1 cellular context compared by ENCODE assay signal in the genomic region with DNA sequence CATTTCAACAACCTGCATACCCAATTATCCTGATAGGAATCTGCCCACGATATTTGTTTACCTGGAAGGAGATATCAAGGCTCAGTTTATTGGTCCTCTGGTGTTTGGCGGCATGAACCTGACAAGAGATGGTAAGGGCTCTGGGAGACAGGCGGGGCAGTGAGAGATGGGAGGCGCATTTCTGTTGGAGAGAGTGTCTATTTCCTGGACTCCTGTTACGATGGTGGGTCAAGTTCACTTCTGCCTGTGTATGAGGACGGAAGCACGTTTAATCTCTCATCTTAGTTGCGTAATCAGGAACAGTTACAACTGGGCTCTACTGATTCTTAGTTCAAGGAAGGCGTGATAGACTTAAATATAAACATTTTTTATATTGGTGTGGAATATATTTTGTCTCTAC.
TF ChIP-seq lines count a peak whose summit lies in the region.

No MANE protein-coding gene starts in this region.

TF ChIP-seq in H1, 55 proteins besides CTCF, POLR2A, EP300 and RAD21:
- no peak for TF ChIP-seq TCF12 (IDR thresholded peaks at IDR 0.05; ENCODE audit: low read depth, low read length)
- TF ChIP-seq CEBPB (IDR thresholded peaks at IDR 0.05; ENCODE audit: low read depth, low read length): peak; percentile 23; the same call in 1 of the 2 replicates
